In genomic region chr5:93337138-93337537, GRCh38 we compare ENCODE assay signal across 24 cellular contexts.
"Had no signal": no experiment of that assay in that cellular context is flagged by ENCODE, and none has a peak within 500 bp of the region (broad histone marks: within the 10 kb centered on the region; RNA-seq: fewer than 3 reads in every experiment).

No MANE protein-coding gene starts in this region.

- DNase-seq: dorsolateral prefrontal cortex; effector CD4-positive, alpha-beta T cell; foreskin melanocyte; glutamatergic neuron; hypothalamus; kidney; mesenchymal stem cell; midbrain; naive thymus-derived CD4-positive, alpha-beta T cell; right lobe of liver; small intestine; stimulated activated CD4-positive, alpha-beta T cell treated with anti-CD3 and anti-CD28 coated beads, Interleukin-15, amount 100 ng/mL, for 24 hours; stimulated activated CD4-positive, alpha-beta T cell treated with anti-CD3 and anti-CD28 coated beads, Interleukin-2, amount 100 ng/mL, for 48 hours; stimulated activated naive B cell treated with anti-CD40 and anti-IgM and Interleukin-4, amounts not matched to agents 10 μg/mL and 1 μg/mL and 100 μg/mL, for 72 hours; stimulated activated naive CD8-positive, alpha-beta T cell treated with anti-CD3 and anti-CD28 coated beads, Interleukin-15, amount 100 ng/mL, for 72 hours; transverse colon; upper lobe of right lung; uterus had no signal

- H3K4me1 ChIP-seq: esophagus muscularis mucosa, neural progenitor cell, parathyroid adenoma, right lobe of liver, suprapubic skin, transverse colon, upper lobe of right lung, uterus had no signal

- H2AFZ ChIP-seq: neural progenitor cell, parathyroid adenoma had no signal

- ATAC-seq: left lobe of liver; naive thymus-derived CD4-positive, alpha-beta T cell; right lobe of liver; stimulated activated naive B cell treated with anti-CD40 and anti-IgM and Interleukin-4, amounts not matched to agents 10 μg/mL and 1 μg/mL and 100 μg/mL, for 72 hours; stimulated activated naive CD8-positive, alpha-beta T cell treated with anti-CD3 and anti-CD28 coated beads, Interleukin-15, amount 100 ng/mL, for 72 hours; upper lobe of right lung had no signal

- H3K4me2 ChIP-seq: neural progenitor cell had no signal

- H3K9ac ChIP-seq: neural progenitor cell, parathyroid adenoma had no signal

- H3K4me3 ChIP-seq: dorsolateral prefrontal cortex, esophagus muscularis mucosa, lung, neural progenitor cell, right lobe of liver, suprapubic skin, transverse colon, upper lobe of right lung, uterus had no signal

- H3K9me3 ChIP-seq: esophagus muscularis mucosa, right lobe of liver, suprapubic skin, transverse colon, upper lobe of right lung, uterus had no signal

- H3K27me3 ChIP-seq: dorsolateral prefrontal cortex, esophagus muscularis mucosa, neural progenitor cell, right lobe of liver, suprapubic skin, transverse colon, upper lobe of right lung, uterus had no signal

- H3K36me3 ChIP-seq: esophagus muscularis mucosa, neural progenitor cell, right lobe of liver, suprapubic skin, transverse colon, upper lobe of right lung, uterus had no signal

- H3K27ac ChIP-seq: dorsolateral prefrontal cortex, esophagus muscularis mucosa, neural progenitor cell, parathyroid adenoma, right lobe of liver, suprapubic skin, transverse colon, upper lobe of right lung, uterus had no signal

- H3K79me2 ChIP-seq: parathyroid adenoma had no signal
